Comparison of ENCODE assay signal across 11 cellular contexts in the genomic region with DNA sequence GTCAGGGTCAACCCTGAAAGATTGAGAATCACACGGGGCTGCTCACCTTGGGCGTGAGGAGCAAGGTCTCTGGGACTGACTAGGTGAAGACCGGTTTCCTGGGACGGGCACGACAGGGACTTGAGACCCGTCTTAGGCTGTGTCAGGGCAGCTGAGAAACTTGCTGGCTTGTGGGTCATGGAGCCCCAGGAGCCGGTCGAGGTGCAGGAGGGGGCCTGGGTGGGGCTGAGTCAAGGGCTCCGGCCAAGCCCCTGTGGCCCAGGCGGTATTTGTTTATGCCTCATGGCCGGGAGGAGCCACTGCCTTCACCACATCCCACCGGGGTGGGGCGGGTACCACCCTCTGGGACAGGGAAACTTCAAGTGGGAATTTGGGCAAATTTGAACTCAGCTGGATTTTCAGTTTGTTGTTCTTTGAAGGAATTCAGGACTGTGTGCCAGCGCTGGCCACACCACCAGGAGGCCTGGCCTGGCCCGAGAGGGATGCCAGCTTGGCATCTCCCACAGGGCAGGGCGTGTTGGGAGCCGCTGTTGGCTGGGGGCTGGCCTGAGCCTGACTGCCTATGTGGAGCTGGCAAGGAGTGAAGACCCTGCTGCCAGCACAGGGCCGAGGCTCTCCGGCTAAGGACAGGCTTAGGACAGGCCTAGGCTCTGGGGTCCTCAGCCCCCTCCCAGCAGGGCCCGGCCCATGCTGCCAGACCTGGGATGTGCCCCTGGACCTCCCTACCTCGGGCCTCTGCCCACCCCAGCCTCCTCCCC.
DNase-seq lines count a peak whose midpoint lies in the region; ATAC-seq and TF ChIP-seq lines count a peak whose summit lies in the region.
"Had no signal": no experiment of that assay in that cellular context is flagged by ENCODE, and none has a peak within 500 bp of the region (broad histone marks: within the 10 kb centered on the region; RNA-seq: fewer than 3 reads in every experiment).

No MANE protein-coding gene starts in this region.

- H3K36me3 Mint-ChIP-seq in activated T-cell treated with anti-CD3 and anti-CD28 coated beads, Interleukin-2, amount 50 U/mL, for 72 hours (ENCODE audit: insufficient read depth in 2 of 2): no peaks in the 10 kb centered on the region
- H3K36me3 Mint-ChIP-seq in progenitor cell of endocrine pancreas (ENCODE audit: insufficient read depth): no peaks in the 10 kb centered on the region

- peaks cover 42% of the 10 kb centered on the region for H3K4me1 Mint-ChIP-seq in activated T-cell treated with anti-CD3 and anti-CD28 coated beads, Interleukin-2, amount 50 U/mL, for 72 hours (ENCODE audit: low read depth)
- H3K4me1 Mint-ChIP-seq in progenitor cell of endocrine pancreas (ENCODE audit: low read depth): peaks cover 2% of the 10 kb centered on the region

- no peak for ATAC-seq in activated T-cell treated with anti-CD3 and anti-CD28 coated beads, Interleukin-2, amount 50 U/mL, for 72 hours (replicated peaks in 1 of 2)
- peak; percentile 71 for ATAC-seq in Right ventricle myocardium superior (ENCODE audit: poor library complexity)

- intact Hi-C loops in Right ventricle myocardium superior (cut with DNase I): no loop called here

- H3K27ac Mint-ChIP-seq in activated T-cell treated with anti-CD3 and anti-CD28 coated beads, Interleukin-2, amount 50 U/mL, for 72 hours: no peak overlapping the region
- H3K27ac Mint-ChIP-seq in progenitor cell of endocrine pancreas: no peak overlapping the region

- no peaks in the 10 kb centered on the region for H3K9me3 Mint-ChIP-seq in activated T-cell treated with anti-CD3 and anti-CD28 coated beads, Interleukin-2, amount 50 U/mL, for 72 hours
- no peaks in the 10 kb centered on the region for H3K9me3 Mint-ChIP-seq in progenitor cell of endocrine pancreas (ENCODE audit: low read depth)

- TF ChIP-seq CTCF in progenitor cell of endocrine pancreas (IDR thresholded peaks at IDR 0.05; ENCODE audit: unreplicated experiment): no peak

- H3K4me3 ChIP-seq in skin epidermis: no peak overlapping the region
- H3K4me3 ChIP-seq: uterus had no signal

- H3K4me3 Mint-ChIP-seq in activated T-cell treated with anti-CD3 and anti-CD28 coated beads, Interleukin-2, amount 50 U/mL, for 72 hours: peak overlapping the region; percentile 3 to 34
- H3K4me3 Mint-ChIP-seq in progenitor cell of endocrine pancreas (ENCODE audit: low read depth): no peak overlapping the region

- H3K27me3 Mint-ChIP-seq in activated T-cell treated with anti-CD3 and anti-CD28 coated beads, Interleukin-2, amount 50 U/mL, for 72 hours (ENCODE audit: low read depth): no peaks in the 10 kb centered on the region
- H3K27me3 Mint-ChIP-seq in progenitor cell of endocrine pancreas: no peaks in the 10 kb centered on the region

- peak; percentile 84 for DNase-seq in GM03348 (ENCODE audit: low spot score)
- peak in 1 of 2 donors; percentile 3 for DNase-seq in activated T-cell treated with anti-CD3 and anti-CD28 coated beads, Interleukin-2, amount 50 U/mL, for 72 hours
- peak; percentile 81 for DNase-seq in Right ventricle myocardium superior
- no peak for DNase-seq in DMS 273 (lab: John Stamatoyannopoulos, UW; ENCODE audit: unreplicated experiment)
- DNase-seq in NCI-H2081 treated with DMSO at 0.1 percent for 48 hours (lab: John Stamatoyannopoulos, UW): no peak
- DNase-seq in progenitor cell of endocrine pancreas (ENCODE audit: low spot score, unreplicated experiment): no peak
- DNase-seq: cortex of kidney, NCI-H524 treated with DMSO at 0.1 percent for 48 hours had no signal

- H3K27ac ChIP-seq in skin epidermis: peak overlapping the region in 20 of 21 experiments; percentile 38 to 91 (median 75)
- H3K27ac ChIP-seq: HL-60 had no signal

Comparison
In these comparisons a context has a peak if more than half of its experiments do, and no peak if none do; other contexts are left out.
1. DNase-seq: peak in GM03348 (single experiment) and Right ventricle myocardium superior (single experiment); none in DMS 273 (single experiment), NCI-H2081 treated with DMSO at 0.1 percent for 48 hours (single experiment) and progenitor cell of endocrine pancreas (single experiment).